ENCODE assay signal across 11 cellular contexts in the genomic region with DNA sequence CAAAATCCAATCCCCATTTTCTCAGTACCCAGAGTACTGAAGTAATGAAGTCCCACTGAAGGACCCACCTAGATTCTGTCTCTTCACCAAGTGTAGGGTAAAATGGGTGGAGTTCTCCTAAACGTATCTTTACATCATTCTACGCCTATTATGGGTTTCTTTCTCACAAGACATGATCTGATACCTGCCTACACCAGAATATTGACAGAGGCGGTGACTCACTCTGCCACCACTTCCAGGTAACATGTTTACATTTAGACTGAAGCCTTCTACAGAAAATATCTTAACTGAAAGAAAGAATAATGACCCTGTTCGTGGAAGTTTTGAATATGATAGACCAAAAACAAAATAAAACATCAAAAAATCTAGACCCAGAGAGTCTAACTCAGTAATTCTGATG.
DNase-seq lines count a peak whose midpoint lies in the region; ATAC-seq, FAIRE-seq and TF ChIP-seq lines count a peak whose summit lies in the region.
"Had no signal": no experiment of that assay in that cellular context is flagged by ENCODE, and none has a peak within 500 bp of the region (broad histone marks: within the 10 kb centered on the region; RNA-seq: fewer than 3 reads in every experiment).

No MANE protein-coding gene starts in this region.

- intact Hi-C loops in activated CD8-positive, alpha-beta T cell treated with anti-CD3 and anti-CD28 coated beads for 36 hours (cut with micrococcal nuclease) = loop anchor here (5.0 kb wide), 1 partner anchor 76 kb away; no protein-coding TSS in a partner anchor

- H3K27ac Mint-ChIP-seq in activated CD8-positive, alpha-beta T cell treated with anti-CD3 and anti-CD28 coated beads for 36 hours = peak overlapping the region; percentile 90

- DNase-seq in LoVo (ENCODE audit: low spot score) = peak; percentile 63
- DNase-seq in activated CD8-positive, alpha-beta T cell treated with anti-CD3 and anti-CD28 coated beads for 36 hours = peak; percentile 81
- DNase-seq in stimulated activated CD8-positive, alpha-beta memory T cell treated with anti-CD3 and anti-CD28 coated beads, Interleukin-12 subunit alpha, Interleukin-12 subunit beta, amount 100 ng/mL, for 4 hours (ENCODE audit: low read depth) = peak; percentile 15
- DNase-seq in putamen (ENCODE audit: low spot score) = no peak
- DNase-seq in cortex of kidney (lab: John Stamatoyannopoulos, UW) = no peak
- DNase-seq: amygdala, NCI-H2029 had no signal

- H3K27me3 Mint-ChIP-seq in activated CD8-positive, alpha-beta T cell treated with anti-CD3 and anti-CD28 coated beads for 36 hours = no peaks in the 10 kb centered on the region

- peak; percentile 92 for ATAC-seq in activated CD8-positive, alpha-beta T cell treated with anti-CD3 and anti-CD28 coated beads for 36 hours
- no peak for ATAC-seq in GM21423 (IDR thresholded peaks at IDR 0.05; ENCODE audit: unreplicated experiment)
- no peak for ATAC-seq in HG02623 (IDR thresholded peaks at IDR 0.05; ENCODE audit: unreplicated experiment)
- ATAC-seq: Right ventricle myocardium inferior had no signal

- peaks cover 12% of the 10 kb centered on the region for H3K9me3 Mint-ChIP-seq in activated CD8-positive, alpha-beta T cell treated with anti-CD3 and anti-CD28 coated beads for 36 hours

- CTCF ChIA-PET in activated CD8-positive, alpha-beta T cell treated with anti-CD3 and anti-CD28 coated beads for 36 hours (lab: Charles Lee) = interaction anchor here (0.6 kb wide), 1 partner anchor 19 kb away, joined by 3 read pairs; no protein-coding TSS in a partner anchor

- H3K4me1 Mint-ChIP-seq in activated CD8-positive, alpha-beta T cell treated with anti-CD3 and anti-CD28 coated beads for 36 hours (ENCODE audit: low read depth) = peaks cover 64% of the 10 kb centered on the region

- POLR2A ChIA-PET in activated CD8-positive, alpha-beta T cell treated with anti-CD3 and anti-CD28 coated beads for 36 hours (lab: Charles Lee) = interaction anchor here (0.7 kb wide), 1 partner anchor 508 kb away, joined by 6 read pairs; no protein-coding TSS in a partner anchor

- peak; percentile 72 for FAIRE-seq in colon (lab: Jason Lieb, UNC)

- H3K4me3 Mint-ChIP-seq in activated CD8-positive, alpha-beta T cell treated with anti-CD3 and anti-CD28 coated beads for 36 hours = peak overlapping the region; percentile 12

- TF ChIP-seq CTCF in activated CD8-positive, alpha-beta T cell treated with anti-CD3 and anti-CD28 coated beads for 36 hours (IDR thresholded peaks at IDR 0.05) = no peak

- peaks cover 34% of the 10 kb centered on the region for H3K36me3 Mint-ChIP-seq in activated CD8-positive, alpha-beta T cell treated with anti-CD3 and anti-CD28 coated beads for 36 hours (ENCODE audit: low read depth)

Comparison
In these comparisons a context has a peak if more than half of its experiments do, and no peak if none do; other contexts are left out.
1. DNase-seq: peak in LoVo (single experiment), activated CD8-positive, alpha-beta T cell treated with anti-CD3 and anti-CD28 coated beads for 36 hours (single experiment) and stimulated activated CD8-positive, alpha-beta memory T cell treated with anti-CD3 and anti-CD28 coated beads, Interleukin-12 subunit alpha, Interleukin-12 subunit beta, amount 100 ng/mL, for 4 hours (single experiment); none in putamen (single experiment) and cortex of kidney (single experiment).